Comparison of ENCODE assay signal across 17 cellular contexts in the genomic region with DNA sequence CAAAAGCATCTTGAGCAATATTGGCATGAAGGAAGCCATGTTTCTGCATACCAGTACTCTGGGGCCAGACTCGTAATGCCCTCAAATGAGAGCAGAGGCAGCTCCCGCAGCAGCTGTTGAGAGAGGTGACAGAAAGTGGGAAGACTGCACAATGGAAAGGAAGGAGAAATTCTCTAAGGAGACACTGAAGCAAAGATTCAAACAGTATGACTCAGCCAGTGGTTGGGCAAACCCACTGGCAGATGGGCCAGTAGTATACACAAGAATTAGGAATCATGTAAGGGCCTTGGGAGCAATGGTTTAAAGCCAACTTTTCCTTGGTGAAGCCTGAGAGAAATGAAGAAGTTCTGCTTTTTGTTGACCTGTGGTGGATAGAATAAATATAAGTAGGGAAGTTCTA.
"Had no signal": no experiment of that assay in that cellular context is flagged by ENCODE, and none has a peak within 500 bp of the region (broad histone marks: within the 10 kb centered on the region; RNA-seq: fewer than 3 reads in every experiment).

No MANE protein-coding gene starts in this region.

- H3K27me3 ChIP-seq: ovary, sigmoid colon, tibial artery had no signal

- H3K9me3 ChIP-seq: lower lobe of right lung, ovary, sigmoid colon, tibial artery had no signal

- H3K27ac ChIP-seq: lower lobe of right lung, ovary, sigmoid colon, tibial artery had no signal

- DNase-seq: activated CD4-positive, alpha-beta memory T cell treated with anti-CD3 and anti-CD28 coated beads for 36 hours; activated CD4-positive, alpha-beta T cell treated with anti-CD3 and anti-CD28 coated beads for 36 hours; activated effector memory CD4-positive, alpha-beta T cell treated with Interleukin-2 at 50 U/mL for 16 hours; activated naive CD4-positive, alpha-beta T cell treated with anti-CD3 and anti-CD28 coated beads, Interleukin-2, amount 50 U/mL, for 16 hours; activated T-cell treated with anti-CD3 and anti-CD28 coated beads, Interleukin-2, amount 50 U/mL, for 4 hours; central memory CD4-positive, alpha-beta T cell; cortex of kidney; foreskin melanocyte; head of caudate nucleus; lower lobe of right lung; midbrain; naive thymus-derived CD4-positive, alpha-beta T cell; ovary; sigmoid colon; stimulated activated CD4-positive, alpha-beta T cell treated with anti-CD3 and anti-CD28 coated beads, Interleukin-12 subunit alpha, Interleukin-12 subunit beta, amount 100 ng/mL, for 4 hours; tibial artery had no signal

- H3K4me1 ChIP-seq: lower lobe of right lung, tibial artery had no signal

- H3K4me3 ChIP-seq: lower lobe of right lung, ovary, sigmoid colon, tibial artery had no signal

- H3K36me3 ChIP-seq: lower lobe of right lung, ovary, sigmoid colon, tibial artery had no signal

- ATAC-seq: activated CD4-positive, alpha-beta T cell treated with anti-CD3 and anti-CD28 coated beads for 36 hours; activated T-cell treated with anti-CD3 and anti-CD28 coated beads, Interleukin-2, amount 50 U/mL, for 4 hours; lower lobe of right lung; naive thymus-derived CD4-positive, alpha-beta T cell; stimulated activated memory B cell treated with anti-CD40 and anti-IgM and Interleukin-4, amounts not matched to agents 10 μg/mL and 1 μg/mL and 100 μg/mL, for 72 hours had no signal
